ENCODE assay signal across 8 cellular contexts in the genomic region with DNA sequence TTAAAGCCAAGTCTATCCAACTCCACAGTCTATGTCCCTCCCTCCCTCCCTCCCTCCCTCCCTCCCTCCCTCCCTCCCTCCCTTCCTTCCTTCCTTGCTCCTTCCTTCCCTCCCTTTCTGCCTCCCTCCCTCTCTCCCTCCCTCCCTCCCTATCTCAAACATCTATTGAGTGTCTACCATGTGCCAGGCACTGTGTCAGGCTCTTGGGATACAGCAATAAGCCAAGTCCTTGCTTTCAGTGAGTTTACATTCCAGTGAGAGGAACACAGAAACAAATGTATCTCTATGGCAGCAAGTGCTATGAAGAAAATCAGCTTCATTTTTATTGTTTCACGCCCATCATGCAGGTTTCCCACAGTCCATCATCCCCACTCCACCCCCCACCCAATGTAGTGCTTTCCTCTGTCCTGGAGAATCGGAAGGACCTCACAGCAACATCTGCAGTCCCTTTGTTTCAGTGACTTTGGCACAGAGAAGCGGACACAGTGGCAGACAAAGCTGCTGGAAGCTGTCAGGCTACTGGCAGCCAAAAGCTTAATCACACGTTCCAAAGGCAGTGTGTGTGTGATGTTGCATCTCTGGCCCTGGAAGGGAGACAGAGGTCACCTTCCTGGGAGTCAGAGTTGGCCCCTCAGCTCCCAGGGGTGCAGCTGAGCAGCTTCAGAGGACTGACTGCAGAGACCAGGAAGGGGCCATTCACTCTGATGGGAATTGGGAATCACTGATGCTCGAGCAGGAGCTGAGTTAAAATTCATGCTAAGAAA.
DNase-seq lines count a peak whose midpoint lies in the region; ATAC-seq and TF ChIP-seq lines count a peak whose summit lies in the region.
"Not testable (repeated sequence)": the region's sequence is repeated elsewhere in the genome, so short reads cannot be mapped to it uniquely, and the experiment has no call there.

No MANE protein-coding gene starts in this region.

- H3K9me3 ChIP-seq in MG63; heart right ventricle; left ventricle myocardium inferior (replicated peaks); right cardiac atrium (ENCODE audit: control insufficient read depth, low read length): not testable (repeated sequence)

- H3K27me3 Mint-ChIP-seq in brain = not testable (repeated sequence)

- H3K27me3 ChIP-seq in MG63; heart right ventricle; left ventricle myocardium inferior (ENCODE audit: low read depth); right cardiac atrium (ENCODE audit: control insufficient read depth, insufficient read depth): not testable (repeated sequence)

- H3K4me3 Mint-ChIP-seq in brain = not testable (repeated sequence)

- H3K4me1 ChIP-seq in heart right ventricle; left ventricle myocardium inferior; right cardiac atrium (ENCODE audit: control insufficient read depth, insufficient read depth, low read length): not testable (repeated sequence)

- H3K4me3 ChIP-seq in AG10803 (ENCODE audit: low read length); MG63; heart right ventricle; left ventricle myocardium inferior; right cardiac atrium (ENCODE audit: low read length): not testable (repeated sequence)

- 19 to 26% methylated on average over 5 of the region's 5 CpGs for WGBS in heart right ventricle, 2 donors
- WGBS in right cardiac atrium = 20% methylated on average over 5 of the region's 5 CpGs

- DNase-seq in AG10803 (ENCODE audit: low read depth) = peak; percentile 57
- DNase-seq in MG63 = peak; percentile 75
- peak; percentile 9 for DNase-seq in fibroblast of gingiva (ENCODE audit: low read depth)
- peak; percentile 46 for DNase-seq in Right ventricle myocardium superior
- DNase-seq in heart right ventricle = peak; percentile 8 to 9
- DNase-seq in left ventricle myocardium inferior = peak; percentile 22
- peak in 2 of 3 donors; percentile 29 to 55 for DNase-seq in right cardiac atrium

- not testable (repeated sequence) for TF ChIP-seq CTCF in AG10803 (conservative IDR thresholded peaks at IDR 0.05; ENCODE audit: low read length); brain (conservative IDR thresholded peaks at IDR 0.05); heart right ventricle (IDR thresholded peaks at IDR 0.05); left ventricle myocardium inferior (IDR thresholded peaks at IDR 0.05; ENCODE audit: borderline replicate concordance)

- not testable (repeated sequence) for H3K4me1 Mint-ChIP-seq in brain

- peak overlapping the region in 3 of 5 experiments; percentile 35 to 74 (median 45) for H3K27ac Mint-ChIP-seq in brain

- intact Hi-C loops in Right ventricle myocardium superior (cut with DNase I); heart right ventricle (cut with DNase I); left ventricle myocardium inferior (cut with micrococcal nuclease); right cardiac atrium (cut with DNase I): not testable (repeated sequence)

- not testable (repeated sequence) for H3K9me3 Mint-ChIP-seq in brain

- H3K36me3 Mint-ChIP-seq in brain = not testable (repeated sequence)

- not testable (repeated sequence) for H3K36me3 ChIP-seq in MG63, heart right ventricle, left ventricle myocardium inferior

- not testable (repeated sequence) for ATAC-seq in Right ventricle myocardium superior (ENCODE audit: poor library complexity); heart right ventricle; right cardiac atrium

- H3K27ac ChIP-seq in heart right ventricle = peak overlapping the region in 1 of 10 donors; percentile 37
- H3K27ac ChIP-seq in left ventricle myocardium inferior (replicated peaks) = peak overlapping the region; percentile 38
- not testable (repeated sequence) for H3K27ac ChIP-seq in right cardiac atrium (ENCODE audit: low read length)

Comparison
In these comparisons a context has a peak if more than half of its experiments do, and no peak if none do; other contexts are left out.
1. DNase-seq: peak in every context shown above with its lines; median percentile 75 in MG63; 57 in AG10803; 46 in Right ventricle myocardium superior; 42 in right cardiac atrium; 22 in left ventricle myocardium inferior; 9 in fibroblast of gingiva; 8 in heart right ventricle.